ENCODE assay signal across 23 cellular contexts in the genomic region with DNA sequence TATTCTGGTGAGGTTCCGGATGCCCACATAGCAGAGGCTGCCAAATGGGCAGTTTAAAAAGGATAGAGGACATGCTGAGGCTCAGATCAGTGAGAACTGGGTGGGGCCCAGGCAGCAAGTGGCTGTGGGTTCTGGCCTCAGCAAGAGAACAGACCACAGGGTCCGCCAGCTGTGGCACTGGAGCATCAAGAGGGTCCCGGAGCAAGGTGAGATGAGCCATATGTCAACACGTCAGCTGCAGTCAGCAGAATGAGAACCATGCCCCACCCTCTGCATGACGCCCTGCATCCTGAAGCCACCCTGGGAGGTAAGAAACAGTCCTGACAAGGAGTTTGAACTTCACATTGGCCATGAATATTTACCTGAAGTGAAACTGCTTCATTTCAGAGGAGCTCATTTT. TPM values are rescaled to one million over a fixed set of nuclear protein-coding genes. Genes with fewer than 3 reads are reported as not detected.
A peak's percentile ranks its signal among the peaks of the same experiment; 100 is the strongest.
DNase-seq lines count a peak whose midpoint lies in the region; ATAC-seq, FAIRE-seq and TF ChIP-seq lines count a peak whose summit lies in the region.
"Had no signal": no experiment of that assay in that cellular context is flagged by ENCODE, and none has a peak within 500 bp of the region (broad histone marks: within the 10 kb centered on the region; RNA-seq: fewer than 3 reads in every experiment).

No MANE protein-coding gene starts in this region.

- no peaks in the 10 kb centered on the region for H3K9me3 Mint-ChIP-seq in CD4-positive, alpha-beta T cell
- no peaks in the 10 kb centered on the region for H3K9me3 Mint-ChIP-seq in natural killer cell treated with Interleukin-12 subunit alpha and Interleukin-12 subunit beta and Interleukin-15 and Interleukin-18, amount 100 ng/mL, for 72 hours
- no peaks in the 10 kb centered on the region for H3K9me3 Mint-ChIP-seq in CD14-positive monocyte
- H3K9me3 Mint-ChIP-seq: activated B cell treated with CpG ODN at 0.5 μM for 24 hours had no signal

- H3K36me3 Mint-ChIP-seq in CD4-positive, alpha-beta T cell (ENCODE audit: low read depth): no peaks in the 10 kb centered on the region
- no peaks in the 10 kb centered on the region for H3K36me3 Mint-ChIP-seq in natural killer cell treated with Interleukin-12 subunit alpha and Interleukin-12 subunit beta and Interleukin-15 and Interleukin-18, amount 100 ng/mL, for 72 hours
- peaks cover 0 to 3% of the 10 kb centered on the region in 2 donors for H3K36me3 Mint-ChIP-seq in CD14-positive monocyte

- H3K4me3 ChIP-seq in K562: no peak overlapping the region
- H3K4me3 ChIP-seq in transverse colon: no peak overlapping the region
- H3K4me3 ChIP-seq: MG63 had no signal

- H3K27me3 ChIP-seq in CD4-positive, alpha-beta T cell (ENCODE audit: control insufficient read depth, insufficient read depth, low read length): no peaks in the 10 kb centered on the region
- H3K27me3 ChIP-seq in K562 (ENCODE audit: control insufficient read depth in 2 of 2, insufficient read depth in 2 of 2, low read length in 2 of 2) (no peaks in the 10 kb centered on the region), transverse colon (no peaks in the 10 kb centered on the region)
- H3K27me3 ChIP-seq: MG63 had no signal

- peak overlapping the region in 1 of 2 experiments; percentile 42; a peak in 1 of 4 replicates for H3K9ac ChIP-seq in K562 (ENCODE audit: insufficient read depth in 1 of 2, low read depth in 2 of 2, low read length in 2 of 2)

- DNase-seq in CD4-positive, alpha-beta T cell: peak in 1 of 10 experiments; percentile 6
- DNase-seq in HPDE6-E6E7 (ENCODE audit: extremely low spot score) (peak; percentile 47), K562 (ENCODE audit: extremely low read depth in 1 of 4, low spot score in 3 of 4) (no peak), NCI-H226 (no peak), CD14-positive monocyte (ENCODE audit: low spot score) (no peak), transverse colon (no peak)
- no peak for DNase-seq in natural killer cell treated with Interleukin-12 subunit alpha and Interleukin-12 subunit beta and Interleukin-15 and Interleukin-18, amount 100 ng/mL, for 72 hours (ENCODE audit: low spot score)
- DNase-seq: activated B cell treated with CpG ODN at 0.5 μM for 24 hours; aorta; Calu3; MG63; NCI-H146; NCI-H345; NK-92 treated with Interleukin-12 subunit alpha and Interleukin-12 subunit beta, amount 100 ng/mL, for 24 hours had no signal

- H3K9me3 ChIP-seq in CD4-positive, alpha-beta T cell (ENCODE audit: control insufficient read depth, low read length): no peaks in the 10 kb centered on the region
- no peaks in the 10 kb centered on the region for H3K9me3 ChIP-seq in K562 (replicated peaks; ENCODE audit: control insufficient read depth, insufficient read depth, low read depth, low read length)
- no peaks in the 10 kb centered on the region for H3K9me3 ChIP-seq in transverse colon
- H3K9me3 ChIP-seq: MG63 had no signal

- intact Hi-C loops in CD4-positive, alpha-beta T cell (cut with DNase I, micrococcal nuclease): no loop called here
- intact Hi-C loops in K562 (cut with micrococcal nuclease): no loop called here
- intact Hi-C loops in CD14-positive monocyte (cut with micrococcal nuclease): no loop called here
- intact Hi-C loops in transverse colon (cut with DNase I; ENCODE audit: low total_unique reads): no loop called here

- no peaks in the 10 kb centered on the region for H3K79me2 ChIP-seq in K562 (ENCODE audit: control insufficient read depth, insufficient read depth, low read length)

- TF ChIP-seq EP300 in K562 (IDR thresholded peaks at IDR 0.05; ENCODE audit: low read length) (no peak), transverse colon (IDR thresholded peaks at IDR 0.05; ENCODE audit: low read depth) (no peak)

- H3K27me3 Mint-ChIP-seq in CD4-positive, alpha-beta T cell: peaks cover 5% of the 10 kb centered on the region
- H3K27me3 Mint-ChIP-seq in natural killer cell treated with Interleukin-12 subunit alpha and Interleukin-12 subunit beta and Interleukin-15 and Interleukin-18, amount 100 ng/mL, for 72 hours: no peaks in the 10 kb centered on the region
- peaks cover 0 to 3% (median 2%) of the 10 kb centered on the region in 3 donors for H3K27me3 Mint-ChIP-seq in CD14-positive monocyte (ENCODE audit: low read depth in 3 of 3)

- H4K20me1 ChIP-seq in K562 (replicated peaks; ENCODE audit: control insufficient read depth, insufficient read depth, low read length): no peaks in the 10 kb centered on the region

- H2AFZ ChIP-seq in K562 (ENCODE audit: low read depth, low read length): peak overlapping the region; percentile 74

- peak; percentile 30 for ATAC-seq in CD4-positive, alpha-beta T cell (ENCODE audit: poor library complexity)
- ATAC-seq in K562: peak; percentile 37
- ATAC-seq in natural killer cell treated with Interleukin-12 subunit alpha and Interleukin-12 subunit beta and Interleukin-15 and Interleukin-18, amount 100 ng/mL, for 72 hours: no peak
- no peak for ATAC-seq in activated CD4-positive, CD25-positive, alpha-beta regulatory T cell treated with anti-CD3 and anti-CD28 coated beads, Interleukin-2, amount 50 U/mL, for 24 hours
- ATAC-seq: left lobe of liver, Right ventricle myocardium inferior, sciatic nerve had no signal

- CTCF ChIA-PET in CD4-positive, alpha-beta T cell (lab: Charles Lee): interaction anchor here (0.6 to 1.0 kb wide), 3 partner anchors 9 to 833 kb away, joined by 3 read pairs; partner anchors contain the start of gene CCL5
- CTCF ChIA-PET in K562 (lab: Yijun Ruan, JAX; ENCODE audit: low intra/inter-chr PET ratio): no interaction called here

- POLR2A ChIA-PET in CD4-positive, alpha-beta T cell (lab: Charles Lee): interaction anchor here (1.1 kb wide), 1 partner anchor 14 kb away, joined by 3 read pairs; no protein-coding TSS in a partner anchor
- POLR2A ChIA-PET in K562 (lab: Yijun Ruan, JAX): interaction anchor here (1.2 kb wide), 1 partner anchor 12 kb away, joined by 6 read pairs; no protein-coding TSS in a partner anchor

- in situ Hi-C loops in K562 (cut with MboI): no loop called here
- in situ Hi-C loops in transverse colon (cut with MboI; ENCODE audit: low pct_ligation_motif_present in 1 of 4, low pct_unique_long_range_greater_than_20kb in 1 of 4, low sequenced_read_pairs in 3 of 4): no loop called here

- no peak for TF ChIP-seq POLR2A in K562 (conservative IDR thresholded peaks at IDR 0.05)
- TF ChIP-seq POLR2A in transverse colon (IDR thresholded peaks at IDR 0.05): no peak

- H3K27ac ChIP-seq in CD4-positive, alpha-beta T cell (ENCODE audit: low read depth, low read length): no peak overlapping the region
- H3K27ac ChIP-seq in K562 (ENCODE audit: extremely low read depth, low read depth, low read length) (no peak overlapping the region), transverse colon (no peak overlapping the region)

- no peak for FAIRE-seq in K562 (lab: Jason Lieb, UNC)
- FAIRE-seq: G401.6, GM12891 had no signal

- H3K9me1 ChIP-seq in K562 (ENCODE audit: control insufficient read depth, insufficient read depth, low read length): no peaks in the 10 kb centered on the region

- H3K4me3 Mint-ChIP-seq in CD4-positive, alpha-beta T cell: no peak overlapping the region
- peak overlapping the region; percentile 60 for H3K4me3 Mint-ChIP-seq in natural killer cell treated with Interleukin-12 subunit alpha and Interleukin-12 subunit beta and Interleukin-15 and Interleukin-18, amount 100 ng/mL, for 72 hours
- H3K4me3 Mint-ChIP-seq in CD14-positive monocyte: no peak overlapping the region
- H3K4me3 Mint-ChIP-seq: activated B cell treated with CpG ODN at 0.5 μM for 24 hours had no signal

- 50% methylated on average over 5 of the region's 5 CpGs for WGBS in K562 (ENCODE audit: insufficient coverage, low coverage, missing lambda C conversion rate)
- WGBS in transverse colon (ENCODE audit: low coverage in 1 of 2), 2 donors: 60 to 79% methylated on average over 1 to 5 of the region's 5 CpGs

- H3K27ac Mint-ChIP-seq in CD4-positive, alpha-beta T cell: peak overlapping the region; percentile 67
- H3K27ac Mint-ChIP-seq in natural killer cell treated with Interleukin-12 subunit alpha and Interleukin-12 subunit beta and Interleukin-15 and Interleukin-18, amount 100 ng/mL, for 72 hours: peak overlapping the region; percentile 89
- H3K27ac Mint-ChIP-seq in CD14-positive monocyte: peak overlapping the region in 1 of 7 donors; percentile 1
- H3K27ac Mint-ChIP-seq: activated B cell treated with CpG ODN at 0.5 μM for 24 hours had no signal

- no peak for TF ChIP-seq CTCF in CD4-positive, alpha-beta T cell (IDR thresholded peaks at IDR 0.05)
- TF ChIP-seq CTCF in K562 (IDR thresholded peaks at IDR 0.05 in 2 of 3, conservative IDR thresholded peaks at IDR 0.05 in 1 of 3; ENCODE audit: insufficient read depth in 2 of 3, low read depth in 1 of 3, low read length in 3 of 3): no peak
- TF ChIP-seq CTCF in CD14-positive monocyte (IDR thresholded peaks at IDR 0.05): no peak
- no peak for TF ChIP-seq CTCF in transverse colon (IDR thresholded peaks at IDR 0.05)

- no TSS peak for BruUV-seq in K562 (replicated peaks; lab: Mats Ljungman, UMichigan)

- H3K4me2 ChIP-seq in K562 (ENCODE audit: insufficient read depth, low read length): peak overlapping the region; percentile 44; the same call in 1 of the 2 replicates

- H3K4me1 Mint-ChIP-seq in CD4-positive, alpha-beta T cell (ENCODE audit: low read depth): peaks cover 23% of the 10 kb centered on the region
- H3K4me1 Mint-ChIP-seq in natural killer cell treated with Interleukin-12 subunit alpha and Interleukin-12 subunit beta and Interleukin-15 and Interleukin-18, amount 100 ng/mL, for 72 hours (ENCODE audit: low read depth in 2 of 2): peaks cover 61 to 67% of the 10 kb centered on the region in 2 donors
- peaks cover 39% of the 10 kb centered on the region for H3K4me1 Mint-ChIP-seq in CD14-positive monocyte

- H3K36me3 ChIP-seq in K562 (ENCODE audit: control insufficient read depth, insufficient read depth, low read length) (no peaks in the 10 kb centered on the region), transverse colon (no peaks in the 10 kb centered on the region)
- H3K36me3 ChIP-seq: MG63 had no signal

- peaks cover 9 to 27% of the 10 kb centered on the region in 2 experiments; a peak in 4 of 5 replicates for H3K4me1 ChIP-seq in K562 (replicated peaks in 1 of 2; ENCODE audit: control insufficient read depth in 2 of 2, insufficient read depth in 2 of 2, low read length in 2 of 2)
- H3K4me1 ChIP-seq in transverse colon: no peaks in the 10 kb centered on the region

- TF ChIP-seq RAD21 in K562 (CRISPR knock-in tag; conservative IDR thresholded peaks at IDR 0.05 in 1 of 2, IDR thresholded peaks at IDR 0.05 in 1 of 2): no peak

RNA-seq across cellular contexts. Expression of gene CCL5, which starts 20.1 kb away (rescaled TPM):
- total RNA-seq in CD4-positive, alpha-beta T cell: 10 to 100 TPM; 35.6 to 40.1 TPM
- total RNA-seq in K562 (2011; cell fraction: chromatin; rRNA removed; ENCODE audit: low replicate concordance): 0.37 TPM in 1 of 2 replicates, not detected in the other
- not detected in 2 replicates for total RNA-seq in K562 (2011; cell fraction: nucleolus; rRNA removed)
- total RNA-seq in K562 (2011; cell fraction: nucleoplasm; rRNA removed): 0.29 TPM in 1 of 2 replicates, not detected in the other
- total RNA-seq in K562 (2014; rRNA removed) (0.08 and 0.18 TPM in 2 replicates), K562 (2014; rRNA removed; fragmentation: Illumina TruSeq; extraction: Trizol) (0.16 TPM in 1 of 2 replicates, not detected in the other), K562 (2015; rRNA removed; fragmentation: Illumina TruSeq; extraction: Trizol) (0.18 and 0.23 TPM in 2 replicates), K562 (2021) (0.56 and 0.58 TPM in 2 replicates), transverse colon (10 to 100 TPM in 2 of 4 donors, 1 to 10 TPM in 2; 1.8 to 12.8 (median 6.2) TPM)
- polyA plus RNA-seq in K562 (2011; rRNA removed) (0.08 and 0.53 TPM in 2 replicates), K562 (2014; fragmentation: Illumina TruSeq; extraction: Trizol) (0.43 TPM in 2 replicates), K562 (2014; fragmentation: Nextera tagmentation; extraction: Ambion mirVana) (under 1 TPM; 0.46 to 0.59 TPM), K562 (2014; rRNA removed) (0.30 and 0.49 TPM in 2 replicates), CD14-positive monocyte (1 to 10 TPM; 2.8 to 6.8 TPM)
- polyA plus RNA-seq in K562 (2011; cell fraction: cytosol; rRNA removed): 0.72 TPM in 1 of 2 replicates, not detected in the other
- not detected in 2 replicates for polyA plus RNA-seq in K562 (2011; cell fraction: nucleus; rRNA removed)
- polyA plus RNA-seq in K562 (2012): 0.30 and 0.65 TPM in 2 replicates
- polyA minus RNA-seq in K562 (2011; rRNA and poly(A)+ RNA removed): not detected in 2 replicates
- polyA minus RNA-seq in K562 (2011; cell fraction: cytosol; rRNA and poly(A)+ RNA removed): 0.86 TPM in 1 of 2 replicates, not detected in the other
- not detected in 2 replicates for polyA minus RNA-seq in K562 (2011; cell fraction: nucleus; rRNA and poly(A)+ RNA removed)
- 100 to 1,000 TPM in 1 of 2 donors, 10 to 100 TPM in 1; 97.5 to 224 TPM for total RNA-seq in natural killer cell treated with Interleukin-12 subunit alpha and Interleukin-12 subunit beta and Interleukin-15 and Interleukin-18, amount 100 ng/mL, for 72 hours
- total RNA-seq: osteocyte, temporal lobe had no signal

RNA-seq across cellular contexts. Expression of gene RDM1, which starts 30.3 kb away (rescaled TPM):
- total RNA-seq in CD4-positive, alpha-beta T cell: not detected
- 9.4 and 10.6 TPM in 2 replicates for total RNA-seq in K562 (2011; cell fraction: chromatin; rRNA removed; ENCODE audit: low replicate concordance)
- 5.8 and 9.9 TPM in 2 replicates for total RNA-seq in K562 (2011; cell fraction: nucleolus; rRNA removed)
- 9.5 and 10.0 TPM in 2 replicates for total RNA-seq in K562 (2011; cell fraction: nucleoplasm; rRNA removed)
- total RNA-seq in K562 (2014; rRNA removed): 2.5 and 3.9 TPM in 2 replicates
- 4.8 and 5.6 TPM in 2 replicates for total RNA-seq in K562 (2014; rRNA removed; fragmentation: Illumina TruSeq; extraction: Trizol)
- 2.9 and 3.0 TPM in 2 replicates for total RNA-seq in K562 (2015; rRNA removed; fragmentation: Illumina TruSeq; extraction: Trizol)
- total RNA-seq in K562 (2021): 5.0 and 5.7 TPM in 2 replicates
- polyA plus RNA-seq in K562 (2011; rRNA removed): 8.3 and 9.6 TPM in 2 replicates
- polyA plus RNA-seq in K562 (2011; cell fraction: cytosol; rRNA removed): 5.7 and 6.5 TPM in 2 replicates
- 19.5 and 20.6 TPM in 2 replicates for polyA plus RNA-seq in K562 (2011; cell fraction: nucleus; rRNA removed)
- polyA plus RNA-seq in K562 (2012): 7.0 and 12.5 TPM in 2 replicates
- 5.4 and 7.0 TPM in 2 replicates for polyA plus RNA-seq in K562 (2014; fragmentation: Illumina TruSeq; extraction: Trizol)
- polyA plus RNA-seq in K562 (2014; fragmentation: Nextera tagmentation; extraction: Ambion mirVana): 10 to 100 TPM in 1 of 2 experiments, 1 to 10 TPM in 1; 8.5 to 11.2 TPM
- 6.1 and 6.5 TPM in 2 replicates for polyA plus RNA-seq in K562 (2014; rRNA removed)
- polyA minus RNA-seq in K562 (2011; rRNA and poly(A)+ RNA removed): 4.0 TPM in 2 replicates
- 2.5 and 3.3 TPM in 2 replicates for polyA minus RNA-seq in K562 (2011; cell fraction: cytosol; rRNA and poly(A)+ RNA removed)
- 3.3 and 3.9 TPM in 2 replicates for polyA minus RNA-seq in K562 (2011; cell fraction: nucleus; rRNA and poly(A)+ RNA removed)
- total RNA-seq in natural killer cell treated with Interleukin-12 subunit alpha and Interleukin-12 subunit beta and Interleukin-15 and Interleukin-18, amount 100 ng/mL, for 72 hours: 1 to 10 TPM; 1.3 to 3.5 TPM
- polyA plus RNA-seq in CD14-positive monocyte: not detected
- total RNA-seq in transverse colon: 10 to 100 TPM in 1 of 4 donors, not detected in 3; 39.2 TPM
- total RNA-seq: activated B cell treated with CpG ODN at 0.5 μM for 24 hours, aorta, left lobe of liver, mononuclear cell, Right ventricle myocardium inferior, sciatic nerve had no signal
- polyA plus RNA-seq: aorta had no signal

RNA-seq across cellular contexts. Expression of gene HEATR9, which starts 31.6 kb away (rescaled TPM):
- under 1 TPM; 0.47 to 0.61 TPM for total RNA-seq in CD4-positive, alpha-beta T cell
- total RNA-seq in K562 (2011; cell fraction: chromatin; rRNA removed; ENCODE audit: low replicate concordance): not detected in 2 replicates
- total RNA-seq in K562 (2011; cell fraction: nucleolus; rRNA removed): not detected in 2 replicates
- not detected in 2 replicates for total RNA-seq in K562 (2011; cell fraction: nucleoplasm; rRNA removed)
- total RNA-seq in K562 (2014; rRNA removed): not detected in 2 replicates
- total RNA-seq in K562 (2014; rRNA removed; fragmentation: Illumina TruSeq; extraction: Trizol): not detected in 2 replicates
- total RNA-seq in K562 (2015; rRNA removed; fragmentation: Illumina TruSeq; extraction: Trizol): not detected in 2 replicates
- not detected in 2 replicates for total RNA-seq in K562 (2021)
- polyA plus RNA-seq in K562 (2011; rRNA removed): not detected in 2 replicates
- polyA plus RNA-seq in K562 (2011; cell fraction: cytosol; rRNA removed): not detected in 2 replicates
- polyA plus RNA-seq in K562 (2011; cell fraction: nucleus; rRNA removed): not detected in 2 replicates
- polyA plus RNA-seq in K562 (2012): not detected in 2 replicates
- polyA plus RNA-seq in K562 (2014; fragmentation: Illumina TruSeq; extraction: Trizol): not detected in 2 replicates
- not detected for polyA plus RNA-seq in K562 (2014; fragmentation: Nextera tagmentation; extraction: Ambion mirVana)
- not detected in 2 replicates for polyA plus RNA-seq in K562 (2014; rRNA removed)
- not detected in 2 replicates for polyA minus RNA-seq in K562 (2011; rRNA and poly(A)+ RNA removed)
- polyA minus RNA-seq in K562 (2011; cell fraction: cytosol; rRNA and poly(A)+ RNA removed): not detected in 2 replicates
- polyA minus RNA-seq in K562 (2011; cell fraction: nucleus; rRNA and poly(A)+ RNA removed): not detected in 2 replicates
- 1 to 10 TPM in 1 of 2 donors, under 1 TPM in 1; 0.81 to 2.9 TPM for total RNA-seq in natural killer cell treated with Interleukin-12 subunit alpha and Interleukin-12 subunit beta and Interleukin-15 and Interleukin-18, amount 100 ng/mL, for 72 hours
- polyA plus RNA-seq in CD14-positive monocyte: not detected
- not detected for total RNA-seq in transverse colon
- total RNA-seq: activated B cell treated with CpG ODN at 0.5 μM for 24 hours, aorta, Calu3, left lobe of liver, osteocyte, Right ventricle myocardium inferior, temporal lobe had no signal
- polyA plus RNA-seq: aorta had no signal

RNA-seq across cellular contexts. Expression of gene LYZL6, which starts 43.2 kb away (rescaled TPM):
- not detected for total RNA-seq in CD4-positive, alpha-beta T cell
- total RNA-seq in K562 (2011; cell fraction: chromatin; rRNA removed; ENCODE audit: low replicate concordance): not detected in 2 replicates
- not detected in 2 replicates for total RNA-seq in K562 (2011; cell fraction: nucleolus; rRNA removed)
- not detected in 2 replicates for total RNA-seq in K562 (2011; cell fraction: nucleoplasm; rRNA removed)
- total RNA-seq in K562 (2014; rRNA removed) (not detected in 2 replicates), K562 (2014; rRNA removed; fragmentation: Illumina TruSeq; extraction: Trizol) (not detected in 2 replicates), K562 (2015; rRNA removed; fragmentation: Illumina TruSeq; extraction: Trizol) (not detected in 2 replicates), K562 (2021) (not detected in 2 replicates), transverse colon (not detected)
- polyA plus RNA-seq in K562 (2011; rRNA removed) (not detected in 2 replicates), K562 (2014; fragmentation: Illumina TruSeq; extraction: Trizol) (not detected in 2 replicates), K562 (2014; fragmentation: Nextera tagmentation; extraction: Ambion mirVana) (not detected), K562 (2014; rRNA removed) (not detected in 2 replicates), CD14-positive monocyte (not detected)
- not detected in 2 replicates for polyA plus RNA-seq in K562 (2011; cell fraction: cytosol; rRNA removed)
- not detected in 2 replicates for polyA plus RNA-seq in K562 (2011; cell fraction: nucleus; rRNA removed)
- not detected in 2 replicates for polyA plus RNA-seq in K562 (2012)
- not detected in 2 replicates for polyA minus RNA-seq in K562 (2011; rRNA and poly(A)+ RNA removed)
- not detected in 2 replicates for polyA minus RNA-seq in K562 (2011; cell fraction: cytosol; rRNA and poly(A)+ RNA removed)
- not detected in 2 replicates for polyA minus RNA-seq in K562 (2011; cell fraction: nucleus; rRNA and poly(A)+ RNA removed)
- total RNA-seq in natural killer cell treated with Interleukin-12 subunit alpha and Interleukin-12 subunit beta and Interleukin-15 and Interleukin-18, amount 100 ng/mL, for 72 hours: not detected
- total RNA-seq: activated B cell treated with CpG ODN at 0.5 μM for 24 hours, aorta, Calu3, left lobe of liver, mononuclear cell, osteocyte, Right ventricle myocardium inferior, sciatic nerve, temporal lobe had no signal
- polyA plus RNA-seq: aorta had no signal

Comparison
In these comparisons a context has a peak if more than half of its experiments do, and no peak if none do; other contexts are left out.
1. ATAC-seq: peak in CD4-positive, alpha-beta T cell (single experiment) and K562 (single experiment); none in natural killer cell treated with Interleukin-12 subunit alpha and Interleukin-12 subunit beta and Interleukin-15 and Interleukin-18, amount 100 ng/mL, for 72 hours (0 of 2) and activated CD4-positive, CD25-positive, alpha-beta regulatory T cell treated with anti-CD3 and anti-CD28 coated beads, Interleukin-2, amount 50 U/mL, for 24 hours (0 of 2).